Comparison of ENCODE assay signal across 8 cellular contexts in genomic region chr13:27170521-27171243, GRCh38. TPM values are rescaled to one million over a fixed set of nuclear protein-coding genes. Genes with fewer than 3 reads are reported as not detected.
DNase-seq lines count a peak whose midpoint lies in the region; ATAC-seq and TF ChIP-seq lines count a peak whose summit lies in the region.

No MANE protein-coding gene starts in this region.

- peak; percentile 2 for ATAC-seq in GM21576 (IDR thresholded peaks at IDR 0.05; ENCODE audit: unreplicated experiment)
- no peak for ATAC-seq in activated CD4-positive, alpha-beta T cell treated with anti-CD3 and anti-CD28 coated beads for 36 hours

- intact Hi-C loops in activated CD4-positive, alpha-beta T cell treated with anti-CD3 and anti-CD28 coated beads for 36 hours (cut with DNase I, micrococcal nuclease): loop anchor here (1.0 to 10.0 kb wide), 8 partner anchors 23 to 986 kb away; partner anchors contain the start of genes GTF3A (in 1 of the 2), PAN3 (in 1 of the 2), RASL11A (in 1 of the 2) and RPL21 (in 1 of the 2)
- intact Hi-C loops in lower leg skin (cut with DNase I; ENCODE audit: low total_unique reads): no loop called here

- peak overlapping the region; percentile 98 for H3K27ac Mint-ChIP-seq in activated CD4-positive, alpha-beta T cell treated with anti-CD3 and anti-CD28 coated beads for 36 hours

- DNase-seq in Ammon's horn (ENCODE audit: low spot score) (peak; percentile 40), NCI-H1092 (lab: John Stamatoyannopoulos, UW) (peak; percentile 28), dedifferentiated amniotic fluid mesenchymal stem cell (ENCODE audit: extremely low spot score) (peak; percentile 80), lower leg skin (ENCODE audit: low spot score in 2 of 2) (peak in 1 of 2 donors; percentile 90), mucosa of gallbladder (ENCODE audit: low spot score) (no peak)
- DNase-seq in activated CD4-positive, alpha-beta T cell treated with anti-CD3 and anti-CD28 coated beads for 36 hours: peak; percentile 61
- peak; percentile 26 to 34 for DNase-seq in stimulated activated CD4-positive, alpha-beta T cell treated with anti-CD3 and anti-CD28 coated beads, Interleukin-4, amount 100 ng/mL, for 4 hours

- no peak for TF ChIP-seq CTCF in lower leg skin (IDR thresholded peaks at IDR 0.05)

- H3K4me1 Mint-ChIP-seq in activated CD4-positive, alpha-beta T cell treated with anti-CD3 and anti-CD28 coated beads for 36 hours: peaks cover 66% of the 10 kb centered on the region

- H3K36me3 Mint-ChIP-seq in activated CD4-positive, alpha-beta T cell treated with anti-CD3 and anti-CD28 coated beads for 36 hours (ENCODE audit: low read depth): peaks cover 5% of the 10 kb centered on the region

- H3K27me3 Mint-ChIP-seq in activated CD4-positive, alpha-beta T cell treated with anti-CD3 and anti-CD28 coated beads for 36 hours: no peaks in the 10 kb centered on the region

- TF ChIP-seq POLR2A in lower leg skin (IDR thresholded peaks at IDR 0.05): no peak

- no peaks in the 10 kb centered on the region for H3K9me3 Mint-ChIP-seq in activated CD4-positive, alpha-beta T cell treated with anti-CD3 and anti-CD28 coated beads for 36 hours (ENCODE audit: low read depth)

- peak overlapping the region; percentile 86 for H3K4me3 Mint-ChIP-seq in activated CD4-positive, alpha-beta T cell treated with anti-CD3 and anti-CD28 coated beads for 36 hours

- POLR2A ChIA-PET in activated CD4-positive, alpha-beta T cell treated with anti-CD3 and anti-CD28 coated beads for 36 hours (lab: Charles Lee): interaction anchor here (0.7 to 1.3 kb wide), 7 partner anchors 32 to 100 kb away, joined by 3 to 17 read pairs (median 4); partner anchors contain the start of gene RASL11A

- H3K4me3 ChIP-seq in lower leg skin (ENCODE audit: low read depth, poor library complexity, severe bottlenecking): peak overlapping the region; percentile 87

- WGBS in lower leg skin, 2 donors: 0 to 2% methylated on average over 32 to 52 of the region's 56 CpGs

- CTCF ChIA-PET in activated CD4-positive, alpha-beta T cell treated with anti-CD3 and anti-CD28 coated beads for 36 hours (lab: Charles Lee): interaction anchor here (0.6 to 1.3 kb wide), 10 partner anchors 9 to 1887 kb away, joined by 3 to 4 read pairs (median 3); partner anchors contain the start of gene RASL11A

RNA-seq across cellular contexts. Expression of gene USP12, which starts 0.9 kb away (rescaled TPM):
- total RNA-seq in activated CD4-positive, alpha-beta T cell treated with anti-CD3 and anti-CD28 coated beads for 36 hours: 10 to 100 TPM; 32.3 to 32.4 TPM
- total RNA-seq in lower leg skin: 10 to 100 TPM; 23.0 to 30.9 (median 26.9) TPM
- 27.0 TPM for total RNA-seq in mucosa of gallbladder
